32 cellular contexts compared by ENCODE assay signal in genomic region chr1:31207590-31207989, GRCh38. TPM values are rescaled to one million over a fixed set of nuclear protein-coding genes. Genes with fewer than 3 reads are reported as not detected.
"Had no signal": no experiment of that assay in that cellular context is flagged by ENCODE, and none has a peak within 500 bp of the region (broad histone marks: within the 10 kb centered on the region; RNA-seq: fewer than 3 reads in every experiment).

No MANE protein-coding gene starts in this region.

- H3K9me3 ChIP-seq: prostate gland, sigmoid colon, suprapubic skin, thyroid gland, vagina had no signal

- H3K9me3 Mint-ChIP-seq: central memory CD8-positive, alpha-beta T cell; immature natural killer cell; memory B cell; nephron had no signal

- H3K4me1 Mint-ChIP-seq: central memory CD8-positive, alpha-beta T cell; immature natural killer cell; memory B cell; nephron; stimulated activated memory B cell treated with anti-CD40 and anti-IgM and Interleukin-4, amounts not matched to agents 10 μg/mL and 1 μg/mL and 100 μg/mL, for 72 hours had no signal

- H3K4me1 ChIP-seq: gastroesophageal sphincter, heart left ventricle, prostate gland, sigmoid colon, suprapubic skin, thyroid gland, vagina had no signal

- H3K36me3 Mint-ChIP-seq: immature natural killer cell; stimulated activated memory B cell treated with anti-CD40 and anti-IgM and Interleukin-4, amounts not matched to agents 10 μg/mL and 1 μg/mL and 100 μg/mL, for 72 hours had no signal

- H3K27me3 ChIP-seq: heart left ventricle, hepatocyte, suprapubic skin, thyroid gland, vagina had no signal

- H3K27ac Mint-ChIP-seq: immature natural killer cell; memory B cell; stimulated activated memory B cell treated with anti-CD40 and anti-IgM and Interleukin-4, amounts not matched to agents 10 μg/mL and 1 μg/mL and 100 μg/mL, for 72 hours had no signal

- ATAC-seq: esophagus mucosa; gastroesophageal sphincter; heart left ventricle; left lobe of liver; right cardiac atrium; stimulated activated memory B cell treated with anti-CD40 and anti-IgM and Interleukin-4, amounts not matched to agents 10 μg/mL and 1 μg/mL and 100 μg/mL, for 72 hours; stimulated activated naive CD8-positive, alpha-beta T cell treated with anti-CD3 and anti-CD28 coated beads, Interleukin-15, Interleukin-2, amounts not matched to agents 100 U/mL and 50 U/mL, for 24 hours had no signal

- H3K4me3 Mint-ChIP-seq: central memory CD8-positive, alpha-beta T cell; immature natural killer cell; memory B cell; nephron; stimulated activated memory B cell treated with anti-CD40 and anti-IgM and Interleukin-4, amounts not matched to agents 10 μg/mL and 1 μg/mL and 100 μg/mL, for 72 hours had no signal

- H3K79me2 ChIP-seq: hepatocyte had no signal

- H3K36me3 ChIP-seq: gastroesophageal sphincter, heart left ventricle, prostate gland, sigmoid colon, suprapubic skin, thyroid gland, vagina had no signal

- DNase-seq: cortex of kidney; effector CD4-positive, alpha-beta T cell; foreskin fibroblast; heart left ventricle; immature natural killer cell; islet precursor cell; kidney glomerular epithelial cell; nucleus accumbens; right cardiac atrium; sigmoid colon; stimulated activated CD4-positive, alpha-beta T cell treated with anti-CD3 and anti-CD28 coated beads, Interleukin-2, amount 100 ng/mL, for 24 hours; stimulated activated CD4-positive, alpha-beta T cell treated with anti-CD3 and anti-CD28 coated beads, Interleukin-4, amount 100 ng/mL, for 24 hours; stimulated activated naive CD8-positive, alpha-beta T cell treated with anti-CD3 and anti-CD28 coated beads, Interleukin-15, Interleukin-2, amounts not matched to agents 100 U/mL and 50 U/mL, for 24 hours; thyroid gland; trophoblast cell had no signal

- H3K27ac ChIP-seq: epithelial cell of prostate, gastroesophageal sphincter, heart left ventricle, hepatocyte, prostate gland, sigmoid colon, suprapubic skin, thyroid gland, vagina had no signal

- H3K4me3 ChIP-seq: gastroesophageal sphincter, heart left ventricle, hepatocyte, lung, prostate gland, sigmoid colon, suprapubic skin, thyroid gland, vagina had no signal

- H2AFZ ChIP-seq: hepatocyte had no signal

- H3K4me2 ChIP-seq: hepatocyte had no signal

RNA-seq across cellular contexts. Expression of gene NKAIN1, which starts 32.1 kb away (rescaled TPM):
- total RNA-seq: dermis microvascular lymphatic vessel endothelial cell, gastroesophageal sphincter, left lobe of liver, liver, lung, right cardiac atrium, skeletal muscle tissue, thyroid gland, ureter, vagina had no signal
- polyA plus RNA-seq: heart left ventricle, liver had no signal
